12 cellular contexts compared by ENCODE assay signal in the genomic region with DNA sequence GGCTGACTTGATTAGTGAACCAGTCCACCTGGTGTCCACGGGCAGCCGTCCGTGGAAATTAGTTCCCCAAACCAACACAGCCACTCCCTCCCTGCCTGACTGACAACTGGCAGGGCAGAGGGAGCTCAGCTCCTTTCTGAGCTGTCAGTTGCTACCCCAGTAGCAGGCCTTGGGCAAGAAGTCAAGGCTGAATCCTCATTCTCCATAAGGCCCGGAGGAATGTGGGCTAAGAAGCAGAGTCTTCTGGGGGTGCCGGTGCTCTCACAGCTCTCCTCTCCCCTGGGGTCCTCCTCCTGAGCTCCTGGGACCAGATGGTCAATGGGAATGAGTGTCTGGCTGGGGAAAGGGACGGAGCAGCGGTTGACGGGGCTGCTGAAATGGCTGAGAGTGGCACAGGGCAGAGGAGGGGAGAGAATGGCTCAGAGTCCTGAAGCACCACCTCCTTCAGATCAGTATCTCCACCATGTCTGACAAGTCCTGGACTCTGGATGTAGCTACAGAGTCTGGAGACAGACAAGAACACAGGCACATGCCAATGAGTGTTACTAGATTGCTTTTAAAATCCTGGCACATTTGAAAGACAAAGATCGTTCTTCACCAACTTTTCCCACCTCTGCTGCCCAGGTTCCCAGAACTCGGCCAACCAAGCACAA. TPM values are rescaled to one million over a fixed set of nuclear protein-coding genes. Genes with fewer than 3 reads are reported as not detected.
DNase-seq lines count a peak whose midpoint lies in the region; ATAC-seq and TF ChIP-seq lines count a peak whose summit lies in the region.
"Had no signal": no experiment of that assay in that cellular context is flagged by ENCODE, and none has a peak within 500 bp of the region (broad histone marks: within the 10 kb centered on the region; RNA-seq: fewer than 3 reads in every experiment).

No MANE protein-coding gene starts in this region.

- H3K79me1 ChIP-seq in IMR-90 (ENCODE audit: low read depth in 1 of 2, low read length in 2 of 2) (peaks cover 28 to 83% of the 10 kb centered on the region in 2 experiments), mesenchymal stem cell (replicated peaks; ENCODE audit: low read length, poor library complexity, severe bottlenecking) (peaks cover 2% of the 10 kb centered on the region)

- ATAC-seq in IMR-90 (ENCODE audit: low read depth) (peak; percentile 16), GM21381 (IDR thresholded peaks at IDR 0.05; ENCODE audit: unreplicated experiment) (no peak), HG02610 (IDR thresholded peaks at IDR 0.05; ENCODE audit: unreplicated experiment) (no peak), HG02884 (IDR thresholded peaks at IDR 0.05; ENCODE audit: unreplicated experiment) (no peak)

- TF ChIP-seq CTCF in IMR-90 (conservative IDR thresholded peaks at IDR 0.05; ENCODE audit: low read depth, low read length), result no peak

- peak overlapping the region; percentile 52 for H2AFZ ChIP-seq in IMR-90 (replicated peaks; ENCODE audit: low read length, poor library complexity)
- no peak overlapping the region for H2AFZ ChIP-seq in mesenchymal stem cell (ENCODE audit: low read depth, low read length)

- H3K9me3 ChIP-seq in IMR-90 (ENCODE audit: control insufficient read depth, insufficient read depth, low read length) (no peaks in the 10 kb centered on the region), mesenchymal stem cell (ENCODE audit: control insufficient read depth, low read length) (no peaks in the 10 kb centered on the region), subcutaneous abdominal adipose tissue (ENCODE audit: control insufficient read depth in 5 of 5, low read length in 5 of 5) (no peaks in the 10 kb centered on the region)

- peaks cover 88% of the 10 kb centered on the region for H4K20me1 ChIP-seq in IMR-90 (ENCODE audit: insufficient read depth, low read length)

- peak overlapping the region; percentile 99 for H3K14ac ChIP-seq in IMR-90 (replicated peaks; ENCODE audit: low read depth, low read length)
- peak overlapping the region in 1 of 2 experiments; percentile 86 for H3K14ac ChIP-seq in mesenchymal stem cell (ENCODE audit: low read length in 2 of 2)

- peaks cover 59% of the 10 kb centered on the region for H3K4me1 ChIP-seq in IMR-90 (ENCODE audit: control insufficient read depth, insufficient read depth, low read length)
- peaks cover 75% of the 10 kb centered on the region for H3K4me1 ChIP-seq in mesenchymal stem cell (ENCODE audit: control insufficient read depth, insufficient read depth, low read depth, low read length)
- peaks cover 34 to 96% (median 92%) of the 10 kb centered on the region in 5 donors for H3K4me1 ChIP-seq in subcutaneous abdominal adipose tissue (ENCODE audit: control insufficient read depth in 5 of 5, insufficient read depth in 5 of 5, low read length in 5 of 5)

- peak; percentile 26 for TF ChIP-seq POLR2A in IMR-90 (IDR thresholded peaks at IDR 0.05; ENCODE audit: low read depth, low read length)

- peak overlapping the region; percentile 43 for H2AK9ac ChIP-seq in IMR-90 (replicated peaks; ENCODE audit: low read depth, low read length, poor library complexity)

- H4K5ac ChIP-seq in IMR-90 (ENCODE audit: low read depth, low read length), result peak overlapping the region; percentile 83

- H3K27me3 ChIP-seq in IMR-90 (ENCODE audit: control insufficient read depth, insufficient read depth, low read length) (no peaks in the 10 kb centered on the region), mesenchymal stem cell (ENCODE audit: control insufficient read depth in 1 of 2, insufficient read depth in 1 of 2, low read length in 2 of 2) (no peaks in the 10 kb centered on the region), subcutaneous abdominal adipose tissue (ENCODE audit: control insufficient read depth in 5 of 5, insufficient read depth in 4 of 5, low read length in 5 of 5) (no peaks in the 10 kb centered on the region)

- peak overlapping the region; percentile 95 for H2BK5ac ChIP-seq in IMR-90 (ENCODE audit: low read depth, low read length, poor library complexity, severe bottlenecking)
- H2BK5ac ChIP-seq in mesenchymal stem cell (ENCODE audit: low read depth, low read length, poor library complexity, severe bottlenecking), result peak overlapping the region; percentile 91

- peak overlapping the region; percentile 97 for H3K56ac ChIP-seq in IMR-90 (ENCODE audit: extremely low read depth, insufficient read depth, low read length)

- H2BK20ac ChIP-seq in IMR-90 (ENCODE audit: low read depth, low read length), result peak overlapping the region; percentile 84

- H2BK15ac ChIP-seq in IMR-90 (ENCODE audit: low read depth, low read length) (peak overlapping the region; percentile 78), mesenchymal stem cell (ENCODE audit: low read depth, poor library complexity, severe bottlenecking) (peak overlapping the region; percentile 96)

- peak overlapping the region; percentile 90 to 99 for H2BK12ac ChIP-seq in mesenchymal stem cell (ENCODE audit: low read length in 2 of 2)

- peak overlapping the region; percentile 88 for H3K18ac ChIP-seq in IMR-90 (ENCODE audit: low read depth, low read length)
- peak overlapping the region; percentile 82 to 91 for H3K18ac ChIP-seq in mesenchymal stem cell (ENCODE audit: low read depth in 1 of 2, low read length in 2 of 2)

- POLR2A ChIA-PET in IMR-90 (lab: Charles Lee; ENCODE audit: unreplicated experiment), result interaction anchor here (0.6 to 2.8 kb wide), 4 partner anchors 9 to 116 kb away, joined by 3 to 11 read pairs (median 3); no protein-coding TSS in a partner anchor

- H3K36me3 ChIP-seq in IMR-90 (ENCODE audit: control insufficient read depth, insufficient read depth, low read length) (peaks cover 78% of the 10 kb centered on the region), mesenchymal stem cell (ENCODE audit: control insufficient read depth in 1 of 2, insufficient read depth in 2 of 2, low read depth in 1 of 2, low read length in 2 of 2) (peaks cover 81 to 84% of the 10 kb centered on the region in 2 experiments), subcutaneous abdominal adipose tissue (ENCODE audit: control insufficient read depth in 5 of 5, insufficient read depth in 5 of 5, low read length in 5 of 5) (peaks cover 5 to 86% (median 81%) of the 10 kb centered on the region in 5 donors)

- CTCF ChIA-PET in IMR-90 (lab: Yijun Ruan, JAX), result interaction anchor here (0.6 to 2.5 kb wide), 3 partner anchors 26 to 120 kb away, joined by 3 to 12 read pairs (median 4); no protein-coding TSS in a partner anchor

- H3K4me2 ChIP-seq in IMR-90 (ENCODE audit: low read depth, low read length) (peak overlapping the region; percentile 26), mesenchymal stem cell (ENCODE audit: low read length, poor library complexity, severe bottlenecking) (no peak overlapping the region)

- dilution Hi-C loops in IMR-90 (cut with HindIII; ENCODE audit: low sequenced_read_pairs, unreplicated experiment), result no loop called here

- H3K9ac ChIP-seq in IMR-90 (ENCODE audit: low read depth, low read length), result peak overlapping the region; percentile 55
- peak overlapping the region; percentile 78 for H3K9ac ChIP-seq in mesenchymal stem cell (ENCODE audit: low read length)
- peak overlapping the region in 2 of 5 donors; percentile 21 to 28 for H3K9ac ChIP-seq in subcutaneous abdominal adipose tissue (ENCODE audit: low read length in 5 of 5)

- H3K9me1 ChIP-seq in IMR-90 (ENCODE audit: insufficient read depth, low read length), result peaks cover 49% of the 10 kb centered on the region

- no TSS peak for BruUV-seq in IMR-90 (replicated peaks; lab: Mats Ljungman, UMichigan)

- no peak for TF ChIP-seq RAD21 in IMR-90 (IDR thresholded peaks at IDR 0.05; ENCODE audit: low read length)

- peak overlapping the region; percentile 99 for H3K23ac ChIP-seq in IMR-90 (ENCODE audit: low read depth, low read length)
- H3K23ac ChIP-seq in mesenchymal stem cell (ENCODE audit: low read length in 2 of 2), result peak overlapping the region in 1 of 2 experiments; percentile 84

- H4K8ac ChIP-seq in IMR-90 (ENCODE audit: low read depth in 2 of 2, low read length in 2 of 2) (peak overlapping the region; percentile 79 to 88), mesenchymal stem cell (ENCODE audit: low read length) (peak overlapping the region; percentile 33)

- H3K4ac ChIP-seq in IMR-90 (ENCODE audit: low read depth, low read length) (peak overlapping the region; percentile 98), mesenchymal stem cell (ENCODE audit: low read depth in 1 of 2, low read length in 2 of 2) (peak overlapping the region; percentile 85 to 95)

- in situ Hi-C loops in IMR-90 (cut with MboI; ENCODE audit: low sequenced_read_pairs), result loop anchor here (5.0 kb wide), 1 partner anchor 115 kb away; no protein-coding TSS in a partner anchor

- H2AK5ac ChIP-seq in IMR-90 (ENCODE audit: low read depth, low read length) (peak overlapping the region; percentile 96), mesenchymal stem cell (ENCODE audit: low read length, severe bottlenecking) (peak overlapping the region; percentile 86)

- no peak for DNase-seq in IMR-90
- no peak for DNase-seq in caudate nucleus (lab: John Stamatoyannopoulos, UW)
- no peak for DNase-seq in mesenchymal stem cell
- DNase-seq in SK-N-DZ (ENCODE audit: low spot score), result no peak
- DNase-seq: activated T-cell treated with anti-CD3 and anti-CD28 coated beads for 4 hours, COR-L47, dermis blood vessel endothelial cell, NCI-H2029 had no signal

- H4K91ac ChIP-seq in IMR-90 (ENCODE audit: insufficient read depth, low read depth, low read length) (peak overlapping the region; percentile 96), mesenchymal stem cell (ENCODE audit: low read length) (peak overlapping the region; percentile 96)

- no peak overlapping the region for H3K4me3 ChIP-seq in IMR-90 (ENCODE audit: insufficient read depth, low read depth, low read length)
- peak overlapping the region in 1 of 2 experiments; percentile 2 for H3K4me3 ChIP-seq in mesenchymal stem cell (ENCODE audit: insufficient read depth in 1 of 2, low read depth in 1 of 2, low read length in 2 of 2)
- peak overlapping the region in 1 of 5 donors; percentile 17 for H3K4me3 ChIP-seq in subcutaneous abdominal adipose tissue (ENCODE audit: low read depth in 1 of 5, low read length in 5 of 5)

- H3K27ac ChIP-seq in IMR-90 (ENCODE audit: insufficient read depth, low read length) (peak overlapping the region; percentile 95), caudate nucleus (ENCODE audit: low read depth, low read length) (peak overlapping the region; percentile 83), mesenchymal stem cell (ENCODE audit: low read length, poor library complexity, severe bottlenecking) (peak overlapping the region; percentile 96), subcutaneous abdominal adipose tissue (ENCODE audit: low read depth, low read length) (peak overlapping the region; percentile 98)

- intact Hi-C loops in IMR-90 (cut with micrococcal nuclease), result no loop called here

- WGBS in IMR-90 (ENCODE audit: extremely low coverage in 2 of 2, insufficient read length in 1 of 2), 2 experiments, result no CpG with 5 or more reads among the region's 10 CpGs
- WGBS in mesenchymal stem cell, result 74% methylated on average over 8 of the region's 10 CpGs

- H2BK120ac ChIP-seq in IMR-90 (ENCODE audit: low read depth, low read length), result peak overlapping the region; percentile 96
- H2BK120ac ChIP-seq in mesenchymal stem cell (ENCODE audit: low read depth, low read length), result peak overlapping the region; percentile 22

RNA-seq across cellular contexts. Expression of gene AMOTL2, which starts 16.9 kb away (rescaled TPM):
- 162 and 172 TPM in 2 replicates for total RNA-seq in IMR-90 (2012; rRNA removed)
- 176 and 230 TPM in 2 replicates for polyA plus RNA-seq in IMR-90 (2012; rRNA removed)
- polyA plus RNA-seq in IMR-90 (2012; cell fraction: cytosol; rRNA removed), result 168 and 220 TPM in 2 replicates
- polyA plus RNA-seq in IMR-90 (2012; cell fraction: nucleus; rRNA removed; ENCODE audit: low replicate concordance), result 530 and 567 TPM in 2 replicates
- 16.1 TPM for polyA plus RNA-seq in mesenchymal stem cell (2013, experiment 1 of 2)
- polyA plus RNA-seq in mesenchymal stem cell (2013, experiment 2 of 2), result 15.4 TPM
- 14.6 and 23.0 TPM in 2 replicates for polyA plus RNA-seq in SK-N-DZ (2014; cell fraction: cytosol; rRNA removed)
- 13.4 and 17.3 TPM in 2 replicates for polyA plus RNA-seq in SK-N-DZ (2014; cell fraction: nucleus; rRNA removed)
